In genomic region chr11:12201016-12201985, GRCh38 we compare ENCODE assay signal across 9 cellular contexts.
A peak's percentile ranks its signal among the peaks of the same experiment; 100 is the strongest.
DNase-seq lines count a peak whose midpoint lies in the region; ATAC-seq, FAIRE-seq and TF ChIP-seq lines count a peak whose summit lies in the region.
"Had no signal": no experiment of that assay in that cellular context is flagged by ENCODE, and none has a peak within 500 bp of the region (broad histone marks: within the 10 kb centered on the region; RNA-seq: fewer than 3 reads in every experiment).

No MANE protein-coding gene starts in this region.

- no peak for TF ChIP-seq CTCF in mammary epithelial cell (conservative IDR thresholded peaks at IDR 0.05 in 1 of 2, IDR thresholded peaks at IDR 0.05 in 1 of 2; ENCODE audit: extremely low read depth in 1 of 2, insufficient read depth in 1 of 2, low read depth in 1 of 2, low read length in 2 of 2)
- TF ChIP-seq CTCF in upper lobe of left lung (IDR thresholded peaks at IDR 0.05), result no peak

- intact Hi-C loops in mammary epithelial cell (cut with micrococcal nuclease), result loop anchor here (5.0 kb wide), 1 partner anchor 34 kb away; no protein-coding TSS in a partner anchor

- peak overlapping the region; percentile 64 for H3K27ac Mint-ChIP-seq in T-helper 2 cell treated with Interferon-gamma antibody and Interleukin-4, amounts not matched to agents 5 μg/mL and 100 μg/mL, for 36 hours

- no peaks in the 10 kb centered on the region for H4K20me1 ChIP-seq in mammary epithelial cell (ENCODE audit: insufficient read depth, low read length)

- peaks cover 96% of the 10 kb centered on the region for H3K79me2 ChIP-seq in mammary epithelial cell (ENCODE audit: insufficient read depth, low read length)

- peaks cover 24% of the 10 kb centered on the region for H3K4me1 ChIP-seq in mammary epithelial cell (ENCODE audit: insufficient read depth, low read length)
- H3K4me1 ChIP-seq in upper lobe of left lung, result peaks cover 14 to 33% (median 29%) of the 10 kb centered on the region in 4 donors

- no peak overlapping the region for H3K4me2 ChIP-seq in mammary epithelial cell (ENCODE audit: insufficient read depth, low read depth, low read length)

- no peak overlapping the region for H2AFZ ChIP-seq in mammary epithelial cell (ENCODE audit: low read depth, low read length)

- peaks cover 46% of the 10 kb centered on the region for H3K36me3 Mint-ChIP-seq in T-helper 2 cell treated with Interferon-gamma antibody and Interleukin-4, amounts not matched to agents 5 μg/mL and 100 μg/mL, for 36 hours (ENCODE audit: low read depth)

- in situ Hi-C loops in mammary epithelial cell (cut with MboI; ENCODE audit: low sequenced_read_pairs in 2 of 2), result no loop called here

- dilution Hi-C loops in mammary epithelial cell (cut with HindIII; ENCODE audit: low sequenced_read_pairs), result no loop called here

- H3K27ac ChIP-seq in mammary epithelial cell (ENCODE audit: insufficient read depth, low read depth, low read length) (peak overlapping the region; percentile 19), upper lobe of left lung (peak overlapping the region; percentile 18 to 53 (median 32))

- FAIRE-seq in GM19239 (lab: Jason Lieb, UNC), result no peak

- BruUV-seq in mammary epithelial cell (replicated peaks; lab: Mats Ljungman, UMichigan), result no TSS peak

- no peak for TF ChIP-seq EP300 in upper lobe of left lung (IDR thresholded peaks at IDR 0.05)

- no peak for DNase-seq in T-helper 2 cell treated with Interferon-gamma antibody and Interleukin-4, amounts not matched to agents 5 μg/mL and 100 μg/mL, for 36 hours (ENCODE audit: low spot score)
- DNase-seq in T-helper 2 cell (no peak), mammary epithelial cell (peak; percentile 55), left lobe of liver (ENCODE audit: low spot score) (no peak), upper lobe of left lung (no peak), GM19239 (ENCODE audit: insufficient read length, low spot score) (no peak)
- DNase-seq in activated effector memory CD4-positive, alpha-beta T cell treated with anti-CD3 and anti-CD28 coated beads, Interleukin-2, amount 50 U/mL, for 16 hours, result no peak
- DNase-seq: ACHN had no signal

- H3K4me3 ChIP-seq in mammary epithelial cell (replicated peaks in 1 of 3; ENCODE audit: insufficient read depth in 1 of 3, low read depth in 2 of 3, low read length in 3 of 3), result no peak overlapping the region
- no peak overlapping the region for H3K4me3 ChIP-seq in upper lobe of left lung

- no peak overlapping the region for H3K9ac ChIP-seq in mammary epithelial cell (ENCODE audit: insufficient read depth, low read length)

- no peaks in the 10 kb centered on the region for H3K9me3 ChIP-seq in mammary epithelial cell (replicated peaks; ENCODE audit: insufficient read depth, low read length)
- no peaks in the 10 kb centered on the region for H3K9me3 ChIP-seq in upper lobe of left lung

- no peaks in the 10 kb centered on the region for H3K27me3 Mint-ChIP-seq in T-helper 2 cell treated with Interferon-gamma antibody and Interleukin-4, amounts not matched to agents 5 μg/mL and 100 μg/mL, for 36 hours (ENCODE audit: low read depth)

- no peak for TF ChIP-seq POLR2A in upper lobe of left lung (IDR thresholded peaks at IDR 0.05)

- peaks cover 37% of the 10 kb centered on the region for H3K36me3 ChIP-seq in mammary epithelial cell (ENCODE audit: insufficient read depth, low read length)
- H3K36me3 ChIP-seq in upper lobe of left lung, result peaks cover 0 to 19% (median 5%) of the 10 kb centered on the region in 4 donors

- WGBS in mammary epithelial cell (ENCODE audit: low coverage, missing lambda C conversion rate), result 69% methylated on average over 18 of the region's 18 CpGs
- WGBS in upper lobe of left lung, 2 donors, result 72% methylated on average over 15 to 18 of the region's 18 CpGs

- no peak overlapping the region for H3K4me3 Mint-ChIP-seq in T-helper 2 cell treated with Interferon-gamma antibody and Interleukin-4, amounts not matched to agents 5 μg/mL and 100 μg/mL, for 36 hours

- ATAC-seq in left lobe of liver (peak; percentile 61), upper lobe of left lung (ENCODE audit: low FRiP score in 2 of 2) (peak in 1 of 2 donors; percentile 90), HG02852 (IDR thresholded peaks at IDR 0.05; ENCODE audit: unreplicated experiment) (no peak)

- peaks cover 62% of the 10 kb centered on the region for H3K4me1 Mint-ChIP-seq in T-helper 2 cell treated with Interferon-gamma antibody and Interleukin-4, amounts not matched to agents 5 μg/mL and 100 μg/mL, for 36 hours (ENCODE audit: low read depth)

- peaks cover 17% of the 10 kb centered on the region for H3K9me3 Mint-ChIP-seq in T-helper 2 cell treated with Interferon-gamma antibody and Interleukin-4, amounts not matched to agents 5 μg/mL and 100 μg/mL, for 36 hours

- no peaks in the 10 kb centered on the region for H3K27me3 ChIP-seq in mammary epithelial cell (ENCODE audit: insufficient read depth, low read length)
- H3K27me3 ChIP-seq in upper lobe of left lung, result no peaks in the 10 kb centered on the region

- CTCF ChIA-PET in mammary epithelial cell (lab: Charles Lee; ENCODE audit: low non-redundant PET), result no interaction called here
